Comparison of ENCODE assay signal across 19 cellular contexts in genomic region chr11:94342250-94342649, GRCh38. TPM values are rescaled to one million over a fixed set of nuclear protein-coding genes. Genes with fewer than 3 reads are reported as not detected.
DNase-seq lines count a peak whose midpoint lies in the region; ATAC-seq and TF ChIP-seq lines count a peak whose summit lies in the region.
"Had no signal": no experiment of that assay in that cellular context is flagged by ENCODE, and none has a peak within 500 bp of the region (broad histone marks: within the 10 kb centered on the region; RNA-seq: fewer than 3 reads in every experiment).

No MANE protein-coding gene starts in this region.

- peak overlapping the region; percentile 41 for H3K4me2 ChIP-seq in HCT116 (ENCODE audit: low read length)
- H3K4me2 ChIP-seq: GM23338 had no signal

- DNase-seq in HCT116 (ENCODE audit: low read depth, low spot score), result peak; percentile 36
- peak; percentile 2 for DNase-seq in MG63
- DNase-seq in fibroblast of mammary gland (ENCODE audit: low read depth), result peak; percentile 7
- no peak for DNase-seq in anterior cingulate cortex (lab: John Stamatoyannopoulos, UW)
- DNase-seq: ACHN; BE2C; C1 segment of cervical spinal cord; Caco-2; CD4-positive, CD25-positive, alpha-beta regulatory T cell; DMS153; DMS79; GDM1; HCEC 1CT; HFFc6; KG1 had no signal

- no peak overlapping the region for H3K9ac ChIP-seq in HCT116 (ENCODE audit: low read length)

- peaks cover 0 to 13% of the 10 kb centered on the region in 2 experiments; a peak in 2 of 4 replicates for H3K4me1 ChIP-seq in HCT116 (ENCODE audit: control insufficient read depth in 1 of 2, insufficient read depth in 2 of 2, low read length in 2 of 2)
- H3K4me1 ChIP-seq: BE2C, Caco-2 had no signal

- RAD21 ChIA-PET in HCT116 (lab: Charles Lee; ENCODE audit: low non-redundant PET in 1 of 2, low total read pairs in 2 of 2, uncharacterized antibody in 2 of 2, unreplicated experiment in 2 of 2), result no interaction called here

- H3K27me3 ChIP-seq in HCT116 (ENCODE audit: insufficient read depth, low read length) (no peaks in the 10 kb centered on the region), MG63 (no peaks in the 10 kb centered on the region)

- no TSS peak for BruUV-seq in HCT116 (replicated peaks; lab: Mats Ljungman, UMichigan)

- no peak overlapping the region for H3K27ac ChIP-seq in HCT116 (ENCODE audit: low read depth, low read length)

- TF ChIP-seq POLR2A in HCT116 (IDR thresholded peaks at IDR 0.05; ENCODE audit: borderline replicate concordance, extremely low read depth, insufficient read depth, insufficient read length), result no peak

- H3K36me3 ChIP-seq in HCT116 (ENCODE audit: control insufficient read depth in 1 of 2, insufficient read depth in 2 of 2, low read length in 2 of 2), result no peaks in the 10 kb centered on the region
- no peaks in the 10 kb centered on the region for H3K36me3 ChIP-seq in MG63
- H3K36me3 ChIP-seq: BE2C had no signal

- POLR2A ChIA-PET in HCT116 (lab: Charles Lee), result no interaction called here

- TF ChIP-seq RAD21 in HCT116 (IDR thresholded peaks at IDR 0.05; ENCODE audit: low read depth), result no peak

- CTCF ChIA-PET in HCT116 (lab: Charles Lee), result no interaction called here

- H3K9me3 ChIP-seq in HCT116 (ENCODE audit: control insufficient read depth in 1 of 2, insufficient read depth in 1 of 2, low read depth in 1 of 2, low read length in 2 of 2), result no peaks in the 10 kb centered on the region
- H3K9me3 ChIP-seq in MG63, result no peaks in the 10 kb centered on the region
- H3K9me3 ChIP-seq: BE2C had no signal

- H3K79me2 ChIP-seq in HCT116 (ENCODE audit: insufficient read depth, low read length), result no peaks in the 10 kb centered on the region

- intact Hi-C loops in HCT116 (cut with micrococcal nuclease), result no loop called here

- H3K4me3 ChIP-seq in HCT116 (replicated peaks in 1 of 2; ENCODE audit: low read depth in 1 of 2, low read length in 2 of 2), result no peak overlapping the region
- H3K4me3 ChIP-seq in MG63, result no peak overlapping the region
- no peak overlapping the region for H3K4me3 ChIP-seq in fibroblast of mammary gland (ENCODE audit: control insufficient read depth, low read depth, low read length)
- H3K4me3 ChIP-seq: GM23338 had no signal

- no peak overlapping the region for H2AFZ ChIP-seq in HCT116 (ENCODE audit: low read depth, low read length, poor library complexity, severe bottlenecking)
- H2AFZ ChIP-seq: GM23338 had no signal

- TF ChIP-seq CTCF in HCT116 (IDR thresholded peaks at IDR 0.05 in 2 of 3, conservative IDR thresholded peaks at IDR 0.05 in 1 of 3; ENCODE audit: borderline replicate concordance in 1 of 3, insufficient read depth in 1 of 3, low read depth in 2 of 3, low read length in 2 of 3), result no peak
- TF ChIP-seq CTCF in fibroblast of mammary gland (conservative IDR thresholded peaks at IDR 0.05; ENCODE audit: control insufficient read depth, insufficient read depth, low read depth, low read length), result no peak

- no peaks in the 10 kb centered on the region for H3K9me2 ChIP-seq in HCT116 (ENCODE audit: insufficient read depth)

- no peaks in the 10 kb centered on the region for H4K20me1 ChIP-seq in HCT116 (ENCODE audit: insufficient read depth)

- ATAC-seq in HCT116 (peak; percentile 66; the same call in 1 of the 2 replicates), HG03469 (IDR thresholded peaks at IDR 0.05; ENCODE audit: unreplicated experiment) (no peak), HG02763 (IDR thresholded peaks at IDR 0.05; ENCODE audit: unreplicated experiment) (no peak)
- ATAC-seq: GM23338 had no signal

TF ChIP-seq in HCT116, 20 proteins besides CTCF, POLR2A, EP300 and RAD21:
- no peak for TF ChIP-seq YY1 (IDR thresholded peaks at IDR 0.05; ENCODE audit: extremely low read depth, insufficient replicate concordance, low read depth, low read length)
- TF ChIP-seq MAX (IDR thresholded peaks at IDR 0.05), result no peak; the same call in 1 of the 2 replicates
- TF ChIP-seq EZH2 (IDR thresholded peaks at IDR 0.05), result no peak
- TF ChIP-seq POLR2AphosphoS5 (IDR thresholded peaks at IDR 0.05; ENCODE audit: low read depth, low read length), result no peak
- TF ChIP-seq TCF7L2 (IDR thresholded peaks at IDR 0.05; ENCODE audit: borderline replicate concordance, extremely low read depth, insufficient read depth, insufficient read length), result no peak
- no peak for TF ChIP-seq ELF1 (IDR thresholded peaks at IDR 0.05; ENCODE audit: borderline replicate concordance, low read depth)
- peak; percentile 47 for TF ChIP-seq FOSL1 (IDR thresholded peaks at IDR 0.05; ENCODE audit: low read depth)
- no peak for TF ChIP-seq REST (IDR thresholded peaks at IDR 0.05; ENCODE audit: low read depth)
- no peak for TF ChIP-seq ZBTB33 (IDR thresholded peaks at IDR 0.05; ENCODE audit: extremely low read depth, insufficient replicate concordance, low read length)
- TF ChIP-seq ZFX (IDR thresholded peaks at IDR 0.05), result no peak
- TF ChIP-seq EZH2phosphoT487 (IDR thresholded peaks at IDR 0.05; ENCODE audit: borderline replicate concordance), result no peak
- TF ChIP-seq SIN3A (IDR thresholded peaks at IDR 0.05; ENCODE audit: low read depth), result no peak
- TF ChIP-seq JUND (IDR thresholded peaks at IDR 0.05), result peak; percentile 40
- TF ChIP-seq CEBPB (IDR thresholded peaks at IDR 0.05; ENCODE audit: low read depth), result 0 out of 2 replicates have a peak, but pooled peaks have one; percentile 29
- TF ChIP-seq EGR1 (IDR thresholded peaks at IDR 0.05; ENCODE audit: low read depth), result no peak
- TF ChIP-seq SP1 (IDR thresholded peaks at IDR 0.05; ENCODE audit: low read depth), result no peak
- no peak for TF ChIP-seq ATF3 (IDR thresholded peaks at IDR 0.05)
- TF ChIP-seq CBX3 (IDR thresholded peaks at IDR 0.05; ENCODE audit: low read depth), result peak; percentile 61; the same call in 1 of the 2 replicates
- no peak for TF ChIP-seq ZNF274 (IDR thresholded peaks at IDR 0.05; ENCODE audit: low read depth, low read length)
- no peak for TF ChIP-seq SRF (IDR thresholded peaks at IDR 0.05; ENCODE audit: low read depth)

RNA-seq across cellular contexts. Expression of gene IZUMO1R, which starts 37.9 kb away (rescaled TPM):
- total RNA-seq in HCT116 (2021; ENCODE audit: unreplicated experiment), result not detected
- 0.22 TPM in 1 of 2 replicates, not detected in the other for polyA plus RNA-seq in HCT116 (2012)
- not detected in 2 replicates for total RNA-seq in MG63 (2014; rRNA removed; shearing (Covaris generic); ENCODE audit: low replicate concordance)
- total RNA-seq: Caco-2; CD4-positive, CD25-positive, alpha-beta regulatory T cell; Daoy; GM23338 had no signal
- polyA plus RNA-seq: CD4-positive, CD25-positive, alpha-beta regulatory T cell; GM23338 had no signal

RNA-seq across cellular contexts. Expression of gene GPR83, which starts 59.0 kb away (rescaled TPM):
- 0.39 TPM for total RNA-seq in HCT116 (2021; ENCODE audit: unreplicated experiment)
- 0.12 and 0.15 TPM in 2 replicates for polyA plus RNA-seq in HCT116 (2012)
- total RNA-seq in MG63 (2014; rRNA removed; shearing (Covaris generic); ENCODE audit: low replicate concordance), result not detected in 2 replicates
- total RNA-seq: Daoy, HFFc6 had no signal

Comparison
In these comparisons a context has a peak if more than half of its experiments do, and no peak if none do; other contexts are left out.
1. DNase-seq: peak in HCT116 (single experiment), MG63 (single experiment) and fibroblast of mammary gland (single experiment); none in anterior cingulate cortex (0 of 58).